ENCODE assay signal across 8 cellular contexts in the genomic region with DNA sequence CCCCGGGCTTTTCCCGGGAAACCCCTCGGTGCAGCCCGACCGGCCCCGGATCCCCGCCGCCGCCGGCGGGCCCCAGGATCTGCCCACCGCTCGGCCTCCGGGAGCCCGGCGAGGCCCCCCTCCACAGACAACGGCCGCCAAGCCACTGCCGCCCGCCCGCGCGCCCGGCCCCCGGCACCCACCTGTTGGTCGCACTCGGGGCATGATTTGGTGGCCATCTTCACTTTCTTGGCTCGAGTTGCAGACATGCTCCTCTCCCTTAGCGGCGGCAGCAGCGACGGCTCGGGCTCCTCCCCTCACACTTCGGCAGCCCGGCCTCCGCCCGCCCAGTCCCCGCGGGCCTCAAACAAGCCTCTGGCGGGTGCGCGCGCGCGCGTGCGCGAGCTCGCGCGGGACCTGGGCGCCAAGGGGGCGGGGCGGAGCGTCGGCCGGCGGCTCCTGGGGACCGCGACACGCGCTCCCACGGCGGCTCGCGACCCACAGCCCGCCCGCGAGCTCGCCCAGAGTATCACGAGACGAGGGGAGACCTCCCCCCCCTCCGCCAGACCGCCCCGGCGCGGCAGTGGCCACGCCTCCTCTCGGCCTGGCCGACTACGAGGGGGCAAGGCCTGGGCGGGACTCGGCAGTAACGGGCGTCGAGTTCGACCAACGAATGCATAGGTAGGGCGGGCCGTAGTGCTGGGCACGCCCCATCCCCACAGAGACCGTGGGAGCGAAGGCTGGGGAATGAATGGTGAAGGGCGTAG. TPM values are rescaled to one million over a fixed set of nuclear protein-coding genes. Genes with fewer than 3 reads are reported as not detected.
DNase-seq lines count a peak whose midpoint lies in the region; ATAC-seq and TF ChIP-seq lines count a peak whose summit lies in the region.

A gene with protein sequence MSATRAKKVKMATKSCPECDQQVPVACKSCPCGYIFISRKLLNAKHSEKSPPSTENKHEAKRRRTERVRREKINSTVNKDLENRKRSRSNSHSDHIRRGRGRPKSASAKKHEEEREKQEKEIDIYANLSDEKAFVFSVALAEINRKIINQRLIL (minus strand): TSS at position 279 of the 746 bp plus-strand sequence. CDS start 31 bp downstream, at position 248.

- no peaks in the 10 kb centered on the region for H3K36me3 ChIP-seq in mucosa of stomach (ENCODE audit: control insufficient read depth, insufficient read depth, low read length)

- no peak for TF ChIP-seq CTCF in epithelial cell of proximal tubule (conservative IDR thresholded peaks at IDR 0.05; ENCODE audit: low read depth, low read length)

- peak within 1 kb of the TSS; percentile 94 to 95 (median 94) for H3K27ac Mint-ChIP-seq in IgD-negative memory B cell

- peaks cover 7% of the 10 kb centered on the region for H3K4me1 ChIP-seq in mucosa of stomach (ENCODE audit: control insufficient read depth, insufficient read depth, low read length)

- H3K4me3 ChIP-seq in epithelial cell of proximal tubule (ENCODE audit: low read depth, low read length) (peak within 1 kb of the TSS; percentile 82), mucosa of stomach (ENCODE audit: low read length) (peak within 1 kb of the TSS; percentile 71)

- no peaks in the 10 kb centered on the region for H3K27me3 ChIP-seq in mucosa of stomach (ENCODE audit: control insufficient read depth, insufficient read depth, low read length)

- ATAC-seq in GM21529 (IDR thresholded peaks at IDR 0.05; ENCODE audit: unreplicated experiment) = peak; percentile 95

- H3K9ac ChIP-seq in mucosa of stomach (ENCODE audit: low read length) = peak within 1 kb of the TSS; percentile 83

- H3K36me3 Mint-ChIP-seq in IgD-negative memory B cell = no peaks in the 10 kb centered on the region

- no peaks in the 10 kb centered on the region for H3K27me3 Mint-ChIP-seq in IgD-negative memory B cell

- H3K9me3 ChIP-seq in mucosa of stomach (ENCODE audit: control insufficient read depth, low read length) = no peaks in the 10 kb centered on the region

- peak within 1 kb of the TSS; percentile 96 to 99 (median 98) for H3K4me3 Mint-ChIP-seq in IgD-negative memory B cell

- H3K4me1 Mint-ChIP-seq in IgD-negative memory B cell = peaks cover 46 to 60% (median 55%) of the 10 kb centered on the region in 3 donors

- DNase-seq in DMS114 treated with DMSO at 0.1 percent for 48 hours (lab: John Stamatoyannopoulos, UW; ENCODE audit: unreplicated experiment) = peak; percentile 85
- peak; percentile 39 for DNase-seq in OCI-M2 (lab: John Stamatoyannopoulos, UW; ENCODE audit: unreplicated experiment)
- peak; percentile 84 for DNase-seq in activated T-cell treated with anti-CD3 and anti-CD28 coated beads for 4 hours
- no peak for DNase-seq in epithelial cell of proximal tubule (ENCODE audit: low read depth)
- peak; percentile 76 to 78 for DNase-seq in stimulated activated CD8-positive, alpha-beta memory T cell treated with anti-CD3 and anti-CD28 coated beads, Interleukin-7, amount 100 ng/mL, for 1 hour (ENCODE audit: low read depth in 2 of 2)

- no peaks in the 10 kb centered on the region for H3K9me3 Mint-ChIP-seq in IgD-negative memory B cell

RNA-seq across cellular contexts. Expression of the gene that starts here (rescaled TPM):
- 14.5 TPM for polyA plus RNA-seq in IgD-negative memory B cell
- total RNA-seq in epithelial cell of proximal tubule = 8.6 and 9.3 TPM in 2 replicates
